26 cellular contexts compared by ENCODE assay signal in genomic region chr21:46212721-46213484, GRCh38. TPM values are rescaled to one million over a fixed set of nuclear protein-coding genes. Genes with fewer than 3 reads are reported as not detected.
DNase-seq lines count a peak whose midpoint lies in the region; ATAC-seq and TF ChIP-seq lines count a peak whose summit lies in the region.
"Had no signal": no experiment of that assay in that cellular context is flagged by ENCODE, and none has a peak within 500 bp of the region (broad histone marks: within the 10 kb centered on the region; RNA-seq: fewer than 3 reads in every experiment).

No MANE protein-coding gene starts in this region.

- no peak for TF ChIP-seq CTCF in chondrocyte (IDR thresholded peaks at IDR 0.05)

- no peaks in the 10 kb centered on the region for H3K9me3 ChIP-seq in neuronal stem cell (replicated peaks in 1 of 2; ENCODE audit: control insufficient read depth in 2 of 2, insufficient read depth in 1 of 2, low read depth in 1 of 2, low read length in 2 of 2)
- H3K9me3 ChIP-seq: esophagus squamous epithelium, left ventricle myocardium inferior, SJSA1 had no signal

- H3K14ac ChIP-seq in neuronal stem cell (ENCODE audit: low read length) = no peak overlapping the region

- H3K4me3 ChIP-seq in neuronal stem cell (ENCODE audit: low read length in 2 of 2) = no peak overlapping the region
- H3K4me3 ChIP-seq: esophagus squamous epithelium, hepatocyte, left ventricle myocardium inferior, SJSA1 had no signal

- WGBS in neuronal stem cell (ENCODE audit: extremely low coverage in 2 of 2, insufficient read length in 2 of 2, insufficient replicate concordance in 1 of 2), 2 donors = no CpG with 5 or more reads among the region's 18 CpGs

- H3K27me3 ChIP-seq in neuronal stem cell (ENCODE audit: control insufficient read depth in 3 of 3, insufficient read depth in 3 of 3, low read depth in 1 of 3, low read length in 3 of 3) = no peaks in the 10 kb centered on the region
- H3K27me3 ChIP-seq: esophagus squamous epithelium, hepatocyte, SJSA1 had no signal

- no peak overlapping the region for H4K91ac ChIP-seq in neuronal stem cell (ENCODE audit: low read depth, low read length, poor library complexity)

- H2AK5ac ChIP-seq in neuronal stem cell (ENCODE audit: low read depth, low read length) = no peak overlapping the region

- H3K4me1 Mint-ChIP-seq in chondrocyte (ENCODE audit: low read depth) = peaks cover 7% of the 10 kb centered on the region
- H3K4me1 Mint-ChIP-seq: B cell, mesothelial cell of epicardium had no signal

- no peaks in the 10 kb centered on the region for H3K27me3 Mint-ChIP-seq in chondrocyte (ENCODE audit: low read depth)
- H3K27me3 Mint-ChIP-seq: activated CD8-positive, alpha-beta T cell treated with anti-CD3 and anti-CD28 coated beads for 36 hours; B cell; naive B cell had no signal

- no peak overlapping the region for H2BK15ac ChIP-seq in neuronal stem cell (ENCODE audit: low read length)

- no peak for TF ChIP-seq POLR2A in erythroblast (IDR thresholded peaks at IDR 0.05; ENCODE audit: low read length)

- no peak overlapping the region for H2AFZ ChIP-seq in neuronal stem cell (ENCODE audit: low read length)
- H2AFZ ChIP-seq: hepatocyte had no signal

- H3K27ac ChIP-seq in neuronal stem cell (replicated peaks; ENCODE audit: low read length) = no peak overlapping the region
- H3K27ac ChIP-seq: hepatocyte, left ventricle myocardium inferior, SJSA1 had no signal

- peak; percentile 10 for DNase-seq in left cardiac atrium
- DNase-seq in Right ventricle myocardium inferior (ENCODE audit: missing footprints) = no peak
- DNase-seq in chondrocyte (ENCODE audit: low spot score) = peak; percentile 86
- DNase-seq in neuronal stem cell (ENCODE audit: low spot score) = no peak
- DNase-seq in NCI-H187 (lab: John Stamatoyannopoulos, UW) = no peak
- DNase-seq in erythroblast (lab: John Stamatoyannopoulos, UW) = no peak
- DNase-seq: activated CD4-positive, alpha-beta T cell treated with anti-CD3 and anti-CD28 coated beads for 1 hour; activated CD8-positive, alpha-beta T cell treated with anti-CD3 and anti-CD28 coated beads for 36 hours; activated gamma-delta T cell treated with Interleukin-2 at 50 U/mL for 16 hours; esophagus squamous epithelium; foreskin melanocyte; GOT3; left ventricle myocardium inferior; naive B cell; NCI-H1092; NCI-H1930; NCI-H526 treated with DMSO at 0.1 percent for 48 hours; occipital lobe; stimulated activated naive CD8-positive, alpha-beta T cell treated with anti-CD3 and anti-CD28 coated beads, Interleukin-15, Interleukin-2, amounts not matched to agents 100 U/mL and 50 U/mL, for 24 hours had no signal

- H2BK12ac ChIP-seq in neuronal stem cell (ENCODE audit: low read length) = no peak overlapping the region

- no peak overlapping the region for H3K23ac ChIP-seq in neuronal stem cell (ENCODE audit: low read depth, low read length, poor library complexity)

- H3K36me3 Mint-ChIP-seq in chondrocyte (ENCODE audit: low read depth) = peaks cover 13% of the 10 kb centered on the region
- H3K36me3 Mint-ChIP-seq: naive B cell had no signal

- H3K9ac ChIP-seq in neuronal stem cell (ENCODE audit: low read depth, low read length, poor library complexity) = peak overlapping the region; percentile 50

- H3K18ac ChIP-seq in neuronal stem cell (ENCODE audit: low read length) = no peak overlapping the region

- peaks cover 0 to 2% of the 10 kb centered on the region in 2 donors for H3K4me1 ChIP-seq in neuronal stem cell (ENCODE audit: control insufficient read depth in 2 of 2, insufficient read depth in 1 of 2, low read depth in 1 of 2, low read length in 2 of 2)
- H3K4me1 ChIP-seq: esophagus squamous epithelium, SJSA1 had no signal

- no peak overlapping the region for H3K4ac ChIP-seq in neuronal stem cell (ENCODE audit: low read length)

- intact Hi-C loops in left cardiac atrium (cut with DNase I) (no loop called here), Right ventricle myocardium inferior (cut with DNase I) (no loop called here)

- no peak overlapping the region for H2BK120ac ChIP-seq in neuronal stem cell (ENCODE audit: low read depth, low read length)

- H2BK5ac ChIP-seq in neuronal stem cell (ENCODE audit: low read length) = no peak overlapping the region

- ATAC-seq in left cardiac atrium (no peak), Right ventricle myocardium inferior (no peak), HG03175 (IDR thresholded peaks at IDR 0.05; ENCODE audit: unreplicated experiment) (no peak), HG02852 (IDR thresholded peaks at IDR 0.05; ENCODE audit: unreplicated experiment) (no peak)
- ATAC-seq: activated CD8-positive, alpha-beta T cell treated with anti-CD3 and anti-CD28 coated beads for 36 hours; Panc1; stimulated activated naive CD8-positive, alpha-beta T cell treated with anti-CD3 and anti-CD28 coated beads, Interleukin-15, Interleukin-2, amounts not matched to agents 100 U/mL and 50 U/mL, for 24 hours had no signal

- H3K36me3 ChIP-seq in neuronal stem cell (replicated peaks in 1 of 2; ENCODE audit: control insufficient read depth in 2 of 2, insufficient read depth in 2 of 2, low read length in 2 of 2) = peaks cover 65 to 92% of the 10 kb centered on the region in 2 donors

- no peaks in the 10 kb centered on the region for H3K9me3 Mint-ChIP-seq in chondrocyte (ENCODE audit: low read depth)
- H3K9me3 Mint-ChIP-seq: activated CD8-positive, alpha-beta T cell treated with anti-CD3 and anti-CD28 coated beads for 36 hours; mesothelial cell of epicardium; naive B cell had no signal

- H3K79me1 ChIP-seq in neuronal stem cell (ENCODE audit: low read depth, low read length) = peaks cover 26% of the 10 kb centered on the region

- no peak overlapping the region for H3K27ac Mint-ChIP-seq in chondrocyte (ENCODE audit: unreplicated experiment)
- H3K27ac Mint-ChIP-seq: activated CD8-positive, alpha-beta T cell treated with anti-CD3 and anti-CD28 coated beads for 36 hours; B cell had no signal

- no peak overlapping the region for H4K8ac ChIP-seq in neuronal stem cell (ENCODE audit: low read depth, low read length)

- H3K4me3 Mint-ChIP-seq in chondrocyte (ENCODE audit: unreplicated experiment) = no peak overlapping the region
- H3K4me3 Mint-ChIP-seq: activated CD8-positive, alpha-beta T cell treated with anti-CD3 and anti-CD28 coated beads for 36 hours; B cell; mesothelial cell of epicardium had no signal

- no peak overlapping the region for H3K4me2 ChIP-seq in neuronal stem cell (ENCODE audit: insufficient read depth, low read length, poor library complexity, severe bottlenecking)
- H3K4me2 ChIP-seq: hepatocyte had no signal

RNA-seq across cellular contexts. Expression of gene LSS, which starts 15.7 kb away (rescaled TPM):
- total RNA-seq in left cardiac atrium (10 to 100 TPM; 66.4 to 66.7 TPM), Right ventricle myocardium inferior (61.0 TPM), chondrocyte (93.2 to 110 TPM (median 107 TPM) in 3 replicates)
- polyA plus RNA-seq in neuronal stem cell (2013, experiment 1 of 2) = 42.5 TPM
- 42.2 TPM for polyA plus RNA-seq in neuronal stem cell (2013, experiment 2 of 2)

RNA-seq across cellular contexts. Expression of gene SPATC1L, which starts 28.6 kb away (rescaled TPM):
- total RNA-seq in left cardiac atrium (10 to 100 TPM in 1 of 2 donors, 1 to 10 TPM in 1; 10.0 to 11.0 TPM), Right ventricle myocardium inferior (7.7 TPM), chondrocyte (14.0 to 18.5 TPM (median 14.1 TPM) in 3 replicates)
- 38.2 TPM for polyA plus RNA-seq in neuronal stem cell (2013, experiment 1 of 2)
- polyA plus RNA-seq in neuronal stem cell (2013, experiment 2 of 2) = 37.5 TPM

RNA-seq across cellular contexts. Expression of gene FTCD, which starts 57.5 kb away (rescaled TPM):
- total RNA-seq in left cardiac atrium (1 to 10 TPM in 1 of 2 donors, under 1 TPM in 1; 0.68 to 1.6 TPM), Right ventricle myocardium inferior (1.2 TPM), chondrocyte (1.7 to 4.1 TPM (median 1.7 TPM) in 3 replicates)
- 2.1 TPM for polyA plus RNA-seq in neuronal stem cell (2013, experiment 1 of 2)
- 2.0 TPM for polyA plus RNA-seq in neuronal stem cell (2013, experiment 2 of 2)
- total RNA-seq: esophagus squamous epithelium, occipital lobe, SJSA1 had no signal

Comparison
In these comparisons a context has a peak if more than half of its experiments do, and no peak if none do; other contexts are left out.
1. DNase-seq: peak in left cardiac atrium (single experiment) and chondrocyte (single experiment); none in Right ventricle myocardium inferior (single experiment), neuronal stem cell (single experiment), NCI-H187 (0 of 2) and erythroblast (0 of 2).